35 cellular contexts compared by ENCODE assay signal in the genomic region with DNA sequence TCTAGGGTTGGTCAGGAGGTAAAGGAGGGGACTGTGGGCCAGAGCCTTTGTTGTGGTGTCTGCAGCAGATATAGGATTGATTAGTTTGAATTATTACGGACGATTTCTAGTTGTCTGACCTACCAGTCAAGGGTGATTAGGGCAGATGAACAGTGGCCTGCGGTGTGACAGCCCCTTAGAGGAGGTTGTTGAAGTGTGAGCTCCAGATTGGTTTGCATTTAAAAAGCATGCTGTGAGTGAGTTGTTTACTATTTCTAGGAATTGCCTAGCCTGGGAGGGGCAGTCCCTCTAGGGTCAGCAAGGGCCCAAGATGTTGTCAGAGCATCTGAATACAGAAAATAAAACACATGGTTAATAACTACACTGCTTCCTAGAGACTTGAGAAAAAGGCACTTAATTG.
"Had no signal": no experiment of that assay in that cellular context is flagged by ENCODE, and none has a peak within 500 bp of the region (broad histone marks: within the 10 kb centered on the region; RNA-seq: fewer than 3 reads in every experiment).

No MANE protein-coding gene starts in this region.

- H3K4me1 Mint-ChIP-seq: activated B cell treated with CpG ODN at 0.5 μM for 24 hours; activated naive CD8-positive, alpha-beta T cell treated with anti-CD3 and anti-CD28 coated beads for 36 hours; activated T-helper 17 cell treated with anti-CD3 and anti-CD28 coated beads, Interleukin-2, amount 50 U/mL, for 72 hours had no signal

- H3K4me3 ChIP-seq: MG63, SJSA1 had no signal

- H3K27me3 ChIP-seq: brain microvascular endothelial cell, MG63, SJSA1 had no signal

- H3K4me3 Mint-ChIP-seq: activated B cell treated with CpG ODN at 0.5 μM for 24 hours; activated CD8-positive, alpha-beta T cell treated with anti-CD3 and anti-CD28 coated beads for 36 hours; activated naive CD8-positive, alpha-beta T cell treated with anti-CD3 and anti-CD28 coated beads for 36 hours; activated T-cell treated with anti-CD3 and anti-CD28 coated beads, Interleukin-2, amount 50 U/mL, for 72 hours; activated T-helper 17 cell treated with anti-CD3 and anti-CD28 coated beads, Interleukin-2, amount 50 U/mL, for 72 hours; T-helper 1 cell treated with Interleukin-12 subunit alpha and Interleukin-12 subunit beta and Interleukin-4 antibody, amounts not matched to agents 30 μg/mL and 1 μg/mL, for 36 hours; T-helper 2 cell treated with Interferon-gamma antibody and Interleukin-4, amounts not matched to agents 5 μg/mL and 100 μg/mL, for 36 hours had no signal

- H3K36me3 Mint-ChIP-seq: activated naive CD8-positive, alpha-beta T cell treated with anti-CD3 and anti-CD28 coated beads for 36 hours had no signal

- DNase-seq: activated B cell treated with CpG ODN at 0.5 μM for 24 hours; activated CD4-positive, alpha-beta T cell treated with anti-CD3 and anti-CD28 coated beads for 48 hours; activated CD4-positive, alpha-beta T cell treated with anti-CD3 and anti-CD28 coated beads, Interleukin-2, amount 50 U/mL, for 4 hours; activated CD4-positive, CD25-positive, alpha-beta regulatory T cell treated with anti-CD3 and anti-CD28 coated beads, Interleukin-2, amount 50 U/mL, for 72 hours; activated CD8-positive, alpha-beta T cell treated with anti-CD3 and anti-CD28 coated beads for 36 hours; activated effector memory CD4-positive, alpha-beta T cell treated with anti-CD3 and anti-CD28 coated beads, Interleukin-2, amount 50 U/mL, for 16 hours; activated naive CD4-positive, alpha-beta T cell; activated naive CD4-positive, alpha-beta T cell treated with anti-CD3 and anti-CD28 coated beads, Interleukin-2, amount 50 U/mL, for 16 hours; activated naive CD8-positive, alpha-beta T cell treated with anti-CD3 and anti-CD28 coated beads for 36 hours; activated T-cell treated with anti-CD3 and anti-CD28 coated beads, Interleukin-2, amount 50 U/mL, for 1 hour; activated T-cell treated with anti-CD3 and anti-CD28 coated beads, Interleukin-2, amount 50 U/mL, for 72 hours; amniotic stem cell; aorta; brain microvascular endothelial cell; central memory CD4-positive, alpha-beta T cell; Kasumi-1; KG1; MG63; NCI-H1048; NCI-H1105 treated with DMSO at 0.1 percent for 48 hours; NCI-H1436; NCI-H1694; NCI-H1930; NCI-H2081 treated with DMSO at 0.1 percent for 48 hours; NCI-H345; NCI-H524 treated with DMSO at 0.1 percent for 48 hours; NCI-H748 treated with DMSO at 0.1 percent for 48 hours; NK-92 treated with Interleukin-12 subunit alpha and Interleukin-12 subunit beta, amount 100 ng/mL, for 24 hours; OCI-M1; SHP77 treated with DMSO at 0.1 percent for 48 hours; SK-N-SH had no signal

- ATAC-seq: activated CD8-positive, alpha-beta T cell treated with anti-CD3 and anti-CD28 coated beads for 36 hours; activated T-cell treated with anti-CD3 and anti-CD28 coated beads, Interleukin-2, amount 50 U/mL, for 72 hours; activated T-helper 17 cell treated with anti-CD3 and anti-CD28 coated beads, Interleukin-2, amount 50 U/mL, for 72 hours had no signal

- H3K27ac Mint-ChIP-seq: activated B cell treated with CpG ODN at 0.5 μM for 24 hours; activated CD8-positive, alpha-beta T cell treated with anti-CD3 and anti-CD28 coated beads for 36 hours; activated naive CD8-positive, alpha-beta T cell treated with anti-CD3 and anti-CD28 coated beads for 36 hours; activated T-cell treated with anti-CD3 and anti-CD28 coated beads, Interleukin-2, amount 50 U/mL, for 72 hours; activated T-helper 17 cell treated with anti-CD3 and anti-CD28 coated beads, Interleukin-2, amount 50 U/mL, for 72 hours; T-helper 1 cell treated with Interleukin-12 subunit alpha and Interleukin-12 subunit beta and Interleukin-4 antibody, amounts not matched to agents 30 μg/mL and 1 μg/mL, for 36 hours; T-helper 2 cell treated with Interferon-gamma antibody and Interleukin-4, amounts not matched to agents 5 μg/mL and 100 μg/mL, for 36 hours had no signal

- H3K36me3 ChIP-seq: brain microvascular endothelial cell, MG63, SJSA1 had no signal

- H3K27me3 Mint-ChIP-seq: activated B cell treated with CpG ODN at 0.5 μM for 24 hours had no signal

- H3K9me3 ChIP-seq: MG63, SJSA1, SK-N-SH had no signal
